18 cellular contexts compared by ENCODE assay signal in the genomic region with DNA sequence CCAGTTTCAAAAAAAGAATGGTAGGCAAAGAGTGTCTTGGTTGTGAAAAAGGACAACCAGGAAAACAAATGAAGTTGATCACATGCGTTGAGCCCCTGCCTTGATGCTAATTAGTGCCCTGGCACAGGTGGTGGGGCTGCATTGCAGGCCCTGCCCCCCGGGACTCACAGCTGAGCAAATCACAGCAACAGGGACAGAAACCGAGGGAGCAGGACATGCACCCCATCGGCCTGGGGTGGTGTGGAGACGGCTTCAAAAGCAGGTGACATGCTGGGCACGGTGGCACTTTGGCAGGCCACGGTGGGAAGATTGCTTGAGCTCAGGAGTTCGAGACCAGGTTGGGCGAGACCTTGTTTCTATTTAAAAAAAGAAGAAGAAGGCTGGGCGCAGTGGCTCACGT. TPM values are rescaled to one million over a fixed set of nuclear protein-coding genes. Genes with fewer than 3 reads are reported as not detected.
DNase-seq lines count a peak whose midpoint lies in the region; ATAC-seq, FAIRE-seq and TF ChIP-seq lines count a peak whose summit lies in the region.
"Had no signal": no experiment of that assay in that cellular context is flagged by ENCODE, and none has a peak within 500 bp of the region (broad histone marks: within the 10 kb centered on the region; RNA-seq: fewer than 3 reads in every experiment).

No MANE protein-coding gene starts in this region.

- TF ChIP-seq CTCF in kidney (IDR thresholded peaks at IDR 0.05; ENCODE audit: borderline replicate concordance, extremely low read depth, insufficient read depth), result no peak

- H3K36me3 Mint-ChIP-seq in T-helper 1 cell treated with Interleukin-12 subunit alpha and Interleukin-12 subunit beta and Interleukin-4 antibody, amounts not matched to agents 30 μg/mL and 1 μg/mL, for 36 hours (ENCODE audit: low read depth), result peaks cover 2% of the 10 kb centered on the region
- H3K36me3 Mint-ChIP-seq in T-helper 17 cell (ENCODE audit: low read depth), result peaks cover 8% of the 10 kb centered on the region
- H3K36me3 Mint-ChIP-seq in stimulated activated effector memory CD8-positive, alpha-beta T cell treated with anti-CD3 and anti-CD28 coated beads, Interleukin-12 subunit alpha, Interleukin-12 subunit beta, amount 100 ng/mL, for 72 hours, result peaks cover 6% of the 10 kb centered on the region

- peak overlapping the region; percentile 14 for H3K4me3 Mint-ChIP-seq in T-helper 1 cell treated with Interleukin-12 subunit alpha and Interleukin-12 subunit beta and Interleukin-4 antibody, amounts not matched to agents 30 μg/mL and 1 μg/mL, for 36 hours
- peak overlapping the region; percentile 93 for H3K4me3 Mint-ChIP-seq in T-helper 17 cell
- H3K4me3 Mint-ChIP-seq in stimulated activated effector memory CD8-positive, alpha-beta T cell treated with anti-CD3 and anti-CD28 coated beads, Interleukin-12 subunit alpha, Interleukin-12 subunit beta, amount 100 ng/mL, for 72 hours, result peak overlapping the region; percentile 52

- H3K27ac Mint-ChIP-seq in T-helper 1 cell treated with Interleukin-12 subunit alpha and Interleukin-12 subunit beta and Interleukin-4 antibody, amounts not matched to agents 30 μg/mL and 1 μg/mL, for 36 hours, result no peak overlapping the region
- no peak overlapping the region for H3K27ac Mint-ChIP-seq in T-helper 17 cell
- H3K27ac Mint-ChIP-seq in stimulated activated effector memory CD8-positive, alpha-beta T cell treated with anti-CD3 and anti-CD28 coated beads, Interleukin-12 subunit alpha, Interleukin-12 subunit beta, amount 100 ng/mL, for 72 hours, result no peak overlapping the region
- H3K27ac Mint-ChIP-seq: activated naive CD4-positive, alpha-beta T cell treated with anti-CD3 and anti-CD28 coated beads, Interleukin-2, amount 50 U/mL, for 72 hours; stimulated activated naive CD8-positive, alpha-beta T cell treated with anti-CD3 and anti-CD28 coated beads, Interleukin-15, Interleukin-2, amounts not matched to agents 100 ng/mL and 50 ng/mL, for 24 hours had no signal

- ATAC-seq in T-helper 17 cell, result no peak
- no peak for ATAC-seq in stimulated activated effector memory CD8-positive, alpha-beta T cell treated with anti-CD3 and anti-CD28 coated beads, Interleukin-12 subunit alpha, Interleukin-12 subunit beta, amount 100 ng/mL, for 72 hours
- ATAC-seq in HG03139 (IDR thresholded peaks at IDR 0.05; ENCODE audit: unreplicated experiment), result no peak
- no peak for ATAC-seq in HG03108 (IDR thresholded peaks at IDR 0.05; ENCODE audit: unreplicated experiment)
- ATAC-seq: activated naive CD4-positive, alpha-beta T cell treated with anti-CD3 and anti-CD28 coated beads, Interleukin-2, amount 50 U/mL, for 72 hours had no signal

- DNase-seq in T-helper 1 cell, result no peak
- DNase-seq in T-helper 17 cell, result no peak
- no peak for DNase-seq in kidney
- DNase-seq in stimulated activated effector memory CD8-positive, alpha-beta T cell treated with anti-CD3 and anti-CD28 coated beads, Interleukin-12 subunit alpha, Interleukin-12 subunit beta, amount 100 ng/mL, for 72 hours (ENCODE audit: low spot score in 2 of 2), result no peak
- DNase-seq in dedifferentiated amniotic fluid mesenchymal stem cell (ENCODE audit: extremely low spot score), result no peak
- DNase-seq: activated CD4-positive, alpha-beta T cell treated with anti-CD3 and anti-CD28 coated beads for 4 hours; activated T-cell treated with anti-CD3 and anti-CD28 coated beads for 4 hours; brain microvascular endothelial cell; DND-41; KBM-7; NCI-H1092 treated with DMSO at 0.1 percent for 48 hours; NCI-H226; T1000 had no signal

- H3K9me3 Mint-ChIP-seq in T-helper 1 cell treated with Interleukin-12 subunit alpha and Interleukin-12 subunit beta and Interleukin-4 antibody, amounts not matched to agents 30 μg/mL and 1 μg/mL, for 36 hours, result no peaks in the 10 kb centered on the region
- H3K9me3 Mint-ChIP-seq in stimulated activated effector memory CD8-positive, alpha-beta T cell treated with anti-CD3 and anti-CD28 coated beads, Interleukin-12 subunit alpha, Interleukin-12 subunit beta, amount 100 ng/mL, for 72 hours, result no peaks in the 10 kb centered on the region
- H3K9me3 Mint-ChIP-seq: activated naive CD4-positive, alpha-beta T cell treated with anti-CD3 and anti-CD28 coated beads, Interleukin-2, amount 50 U/mL, for 72 hours; stimulated activated naive CD8-positive, alpha-beta T cell treated with anti-CD3 and anti-CD28 coated beads, Interleukin-15, Interleukin-2, amounts not matched to agents 100 ng/mL and 50 ng/mL, for 24 hours had no signal

- H3K36me3 ChIP-seq in kidney (ENCODE audit: control insufficient read depth in 1 of 2, insufficient read depth in 2 of 2, low read length in 2 of 2), result no peaks in the 10 kb centered on the region
- H3K36me3 ChIP-seq: brain microvascular endothelial cell had no signal

- H3K4me1 Mint-ChIP-seq in T-helper 1 cell treated with Interleukin-12 subunit alpha and Interleukin-12 subunit beta and Interleukin-4 antibody, amounts not matched to agents 30 μg/mL and 1 μg/mL, for 36 hours (ENCODE audit: low read depth), result peaks cover 7% of the 10 kb centered on the region
- H3K4me1 Mint-ChIP-seq in T-helper 17 cell, result peaks cover 16% of the 10 kb centered on the region
- peaks cover 30% of the 10 kb centered on the region for H3K4me1 Mint-ChIP-seq in stimulated activated effector memory CD8-positive, alpha-beta T cell treated with anti-CD3 and anti-CD28 coated beads, Interleukin-12 subunit alpha, Interleukin-12 subunit beta, amount 100 ng/mL, for 72 hours

- H3K9me3 ChIP-seq in T-helper 17 cell (ENCODE audit: control insufficient read depth, low read length, poor library complexity, severe bottlenecking) (no peaks in the 10 kb centered on the region), kidney (ENCODE audit: control insufficient read depth in 1 of 2, low read length in 2 of 2) (no peaks in the 10 kb centered on the region)

- H3K9ac ChIP-seq in kidney (ENCODE audit: low read length in 2 of 2), result peak overlapping the region in 1 of 2 donors; percentile 26

- H3K27me3 Mint-ChIP-seq in T-helper 1 cell treated with Interleukin-12 subunit alpha and Interleukin-12 subunit beta and Interleukin-4 antibody, amounts not matched to agents 30 μg/mL and 1 μg/mL, for 36 hours (ENCODE audit: low read depth), result peaks cover 77% of the 10 kb centered on the region
- H3K27me3 Mint-ChIP-seq in T-helper 17 cell, result peaks cover 76% of the 10 kb centered on the region

- H3K27ac ChIP-seq in kidney (ENCODE audit: low read depth in 2 of 2, low read length in 2 of 2), result peak overlapping the region; percentile 30 to 43
- H3K27ac ChIP-seq: brain microvascular endothelial cell had no signal

- no peak overlapping the region for H3K4me3 ChIP-seq in kidney (ENCODE audit: low read length in 2 of 2)

- intact Hi-C loops in kidney (cut with DNase I), result no loop called here

- FAIRE-seq in kidney (lab: Jason Lieb, UNC), result no peak

- H3K4me1 ChIP-seq in kidney (ENCODE audit: control insufficient read depth in 1 of 2, insufficient read depth in 1 of 2, low read depth in 1 of 2, low read length in 2 of 2), result peaks cover 15 to 36% of the 10 kb centered on the region in 2 donors

RNA-seq across cellular contexts. Expression of gene PAPLN, which starts 1.1 kb away (rescaled TPM):
- total RNA-seq in T-helper 17 cell (not detected), kidney (132 TPM)
- polyA plus RNA-seq in kidney (ENCODE audit: insufficient read depth, low read depth, low replicate concordance), result 19.1 TPM

Comparison
In these comparisons a context has a peak if more than half of its experiments do, and no peak if none do; other contexts are left out.
1. H3K4me3 Mint-ChIP-seq: peak in every context shown above with its lines; median percentile 93 in T-helper 17 cell; 52 in stimulated activated effector memory CD8-positive, alpha-beta T cell treated with anti-CD3 and anti-CD28 coated beads, Interleukin-12 subunit alpha, Interleukin-12 subunit beta, amount 100 ng/mL, for 72 hours; 14 in T-helper 1 cell treated with Interleukin-12 subunit alpha and Interleukin-12 subunit beta and Interleukin-4 antibody, amounts not matched to agents 30 μg/mL and 1 μg/mL, for 36 hours.
2. RNA of gene PAPLN, which starts 1.1 kb away (total RNA-seq): 132 TPM in kidney (single experiment); not detected in T-helper 17 cell; every median in the first group is over 100 times any median in the second.